37 cellular contexts compared by ENCODE assay signal in genomic region chr14:85590784-85591183, GRCh38.
DNase-seq lines count a peak whose midpoint lies in the region; ATAC-seq, FAIRE-seq and TF ChIP-seq lines count a peak whose summit lies in the region.
"Had no signal": no experiment of that assay in that cellular context is flagged by ENCODE, and none has a peak within 500 bp of the region (broad histone marks: within the 10 kb centered on the region; RNA-seq: fewer than 3 reads in every experiment).

No MANE protein-coding gene starts in this region.

- no peak for TF ChIP-seq CTCF in IMR-90 (conservative IDR thresholded peaks at IDR 0.05; ENCODE audit: low read depth, low read length)
- no peak for TF ChIP-seq CTCF in astrocyte (IDR thresholded peaks at IDR 0.05; ENCODE audit: insufficient read depth, low read depth, low read length)
- no peak for TF ChIP-seq CTCF in fibroblast of pulmonary artery (IDR thresholded peaks at IDR 0.05; ENCODE audit: low read length, missing control alignments)
- no peak for TF ChIP-seq CTCF in suprapubic skin (IDR thresholded peaks at IDR 0.05)

- H2AK5ac ChIP-seq in IMR-90 (ENCODE audit: low read depth, low read length), result no peak overlapping the region

- H3K56ac ChIP-seq in IMR-90 (ENCODE audit: extremely low read depth, insufficient read depth, low read length), result no peak overlapping the region

- H3K9me3 ChIP-seq in IMR-90 (ENCODE audit: control insufficient read depth, insufficient read depth, low read length) (peaks cover 3% of the 10 kb centered on the region), astrocyte (ENCODE audit: insufficient read depth, low read depth, low read length) (peaks cover 3% of the 10 kb centered on the region), suprapubic skin (no peaks in the 10 kb centered on the region)
- H3K9me3 ChIP-seq: thoracic aorta had no signal

- intact Hi-C loops in IMR-90 (cut with micrococcal nuclease), result no loop called here

- H3K79me1 ChIP-seq in IMR-90 (ENCODE audit: low read depth in 1 of 2, low read length in 2 of 2), result peaks cover 0 to 13% of the 10 kb centered on the region in 2 experiments; a peak in 2 of 4 replicates

- H3K18ac ChIP-seq in IMR-90 (ENCODE audit: low read depth, low read length), result no peak overlapping the region

- peak overlapping the region; percentile 25; the same call in 1 of the 2 replicates for H3K4me3 ChIP-seq in ACC112 (ENCODE audit: low read depth, low read length)
- H3K4me3 ChIP-seq in IMR-90 (ENCODE audit: insufficient read depth, low read depth, low read length), result no peak overlapping the region
- no peak overlapping the region for H3K4me3 ChIP-seq in astrocyte (ENCODE audit: insufficient read depth, low read depth, low read length)
- H3K4me3 ChIP-seq in fibroblast of pulmonary artery (replicated peaks; ENCODE audit: low read depth, low read length), result no peak overlapping the region
- H3K4me3 ChIP-seq in suprapubic skin, result no peak overlapping the region
- H3K4me3 ChIP-seq: neural progenitor cell, PC-9, thoracic aorta had no signal

- no peak for TF ChIP-seq EP300 in suprapubic skin (IDR thresholded peaks at IDR 0.05)

- in situ Hi-C loops in IMR-90 (cut with MboI; ENCODE audit: low sequenced_read_pairs), result no loop called here

- H3K4me2 ChIP-seq in IMR-90 (ENCODE audit: low read depth, low read length) (no peak overlapping the region), astrocyte (ENCODE audit: low read length) (no peak overlapping the region)
- H3K4me2 ChIP-seq: neural progenitor cell, PC-9 had no signal

- no peak overlapping the region for H4K91ac ChIP-seq in IMR-90 (ENCODE audit: insufficient read depth, low read depth, low read length)

- H2BK5ac ChIP-seq in IMR-90 (ENCODE audit: low read depth, low read length, poor library complexity, severe bottlenecking), result no peak overlapping the region

- H3K4me3 Mint-ChIP-seq in astrocyte (ENCODE audit: unreplicated experiment), result no peak overlapping the region
- H3K4me3 Mint-ChIP-seq: activated naive CD8-positive, alpha-beta T cell; CD4-positive, CD25-positive, alpha-beta regulatory T cell; neural progenitor cell; stimulated activated naive CD8-positive, alpha-beta T cell treated with anti-CD3 and anti-CD28 coated beads, Interleukin-15, Interleukin-2, amounts not matched to agents 100 ng/mL and 50 ng/mL, for 24 hours had no signal

- H2BK20ac ChIP-seq in IMR-90 (ENCODE audit: low read depth, low read length), result no peak overlapping the region

- no peaks in the 10 kb centered on the region; the same call in none of the 2 replicates for H3K9me1 ChIP-seq in IMR-90 (ENCODE audit: insufficient read depth, low read length)

- H3K14ac ChIP-seq in IMR-90 (replicated peaks; ENCODE audit: low read depth, low read length), result no peak overlapping the region

- H3K36me3 Mint-ChIP-seq in astrocyte (ENCODE audit: low read depth, unreplicated experiment), result peaks cover 16% of the 10 kb centered on the region
- H3K36me3 Mint-ChIP-seq: activated naive CD8-positive, alpha-beta T cell; CD4-positive, CD25-positive, alpha-beta regulatory T cell had no signal

- H3K79me2 ChIP-seq in ACC112 (ENCODE audit: control insufficient read depth, insufficient read depth, low read length, unreplicated experiment) (no peaks in the 10 kb centered on the region), astrocyte (ENCODE audit: insufficient read depth, low read length) (no peaks in the 10 kb centered on the region)

- H4K20me1 ChIP-seq in IMR-90 (ENCODE audit: insufficient read depth, low read length), result no peaks in the 10 kb centered on the region
- H4K20me1 ChIP-seq in astrocyte (ENCODE audit: insufficient read depth, low read length), result no peaks in the 10 kb centered on the region

- no peak overlapping the region for H4K8ac ChIP-seq in IMR-90 (ENCODE audit: low read depth in 2 of 2, low read length in 2 of 2)

- dilution Hi-C loops in IMR-90 (cut with HindIII; ENCODE audit: low sequenced_read_pairs, unreplicated experiment), result no loop called here

- H2AK9ac ChIP-seq in IMR-90 (replicated peaks; ENCODE audit: low read depth, low read length, poor library complexity), result no peak overlapping the region

- CTCF ChIA-PET in IMR-90 (lab: Yijun Ruan, JAX), result no interaction called here

- ATAC-seq in IMR-90 (ENCODE audit: low read depth), result peak; percentile 44; the same call in 1 of the 2 replicates
- no peak for ATAC-seq in GM21360 (IDR thresholded peaks at IDR 0.05; ENCODE audit: unreplicated experiment)
- ATAC-seq: left ventricle myocardium superior, right cardiac atrium had no signal

- no peak overlapping the region for H3K23ac ChIP-seq in IMR-90 (ENCODE audit: low read depth, low read length)

- peaks cover 2% of the 10 kb centered on the region for H3K9me3 Mint-ChIP-seq in astrocyte (ENCODE audit: unreplicated experiment)

- no TSS peak for BruUV-seq in IMR-90 (replicated peaks; lab: Mats Ljungman, UMichigan)

- H3K27me3 ChIP-seq in ACC112 (ENCODE audit: insufficient read depth, low read length) (no peaks in the 10 kb centered on the region), IMR-90 (ENCODE audit: control insufficient read depth, insufficient read depth, low read length) (no peaks in the 10 kb centered on the region), astrocyte (ENCODE audit: insufficient read depth, low read length) (no peaks in the 10 kb centered on the region), suprapubic skin (no peaks in the 10 kb centered on the region)
- H3K27me3 ChIP-seq: neural progenitor cell had no signal

- H3K4me1 ChIP-seq in ACC112 (ENCODE audit: control insufficient read depth, insufficient read depth, low read length, unreplicated experiment) (peaks cover 32% of the 10 kb centered on the region), IMR-90 (ENCODE audit: control insufficient read depth, insufficient read depth, low read length) (no peaks in the 10 kb centered on the region), astrocyte (ENCODE audit: insufficient read depth, low read length) (no peaks in the 10 kb centered on the region), suprapubic skin (peaks cover 2% of the 10 kb centered on the region)
- H3K4me1 ChIP-seq: neural progenitor cell had no signal

- TF ChIP-seq POLR2A in IMR-90 (IDR thresholded peaks at IDR 0.05; ENCODE audit: low read depth, low read length) (no peak), suprapubic skin (IDR thresholded peaks at IDR 0.05) (no peak)

- H3K27ac Mint-ChIP-seq in astrocyte (ENCODE audit: unreplicated experiment), result no peak overlapping the region
- H3K27ac Mint-ChIP-seq: activated naive CD8-positive, alpha-beta T cell; CD4-positive, CD25-positive, alpha-beta regulatory T cell; neural progenitor cell; stimulated activated naive CD8-positive, alpha-beta T cell treated with anti-CD3 and anti-CD28 coated beads, Interleukin-15, Interleukin-2, amounts not matched to agents 100 ng/mL and 50 ng/mL, for 24 hours had no signal

- POLR2A ChIA-PET in IMR-90 (lab: Charles Lee; ENCODE audit: unreplicated experiment), result no interaction called here

- FAIRE-seq in astrocyte (lab: Jason Lieb, UNC), result no peak
- FAIRE-seq: A204.1, islet of Langerhans, urothelium cell line had no signal

- no peak overlapping the region for H2BK120ac ChIP-seq in IMR-90 (ENCODE audit: low read depth, low read length)

- H3K36me3 ChIP-seq in ACC112 (ENCODE audit: insufficient read depth, low read length), result no peaks in the 10 kb centered on the region
- H3K36me3 ChIP-seq in IMR-90 (ENCODE audit: control insufficient read depth, insufficient read depth, low read length), result no peaks in the 10 kb centered on the region; the same call in 1 of the 2 replicates
- H3K36me3 ChIP-seq in astrocyte (ENCODE audit: insufficient read depth, low read length), result no peaks in the 10 kb centered on the region
- H3K36me3 ChIP-seq in suprapubic skin, result peaks cover 4% of the 10 kb centered on the region
- H3K36me3 ChIP-seq: neural progenitor cell, thoracic aorta had no signal

- no peak overlapping the region for H3K9ac ChIP-seq in IMR-90 (ENCODE audit: low read depth, low read length)
- no peak overlapping the region for H3K9ac ChIP-seq in astrocyte (ENCODE audit: low read length)
- H3K9ac ChIP-seq: neural progenitor cell had no signal

- DNase-seq in IMR-90, result peak; percentile 55
- DNase-seq in astrocyte (ENCODE audit: low read depth), result peak; percentile 76
- peak; percentile 48 for DNase-seq in fibroblast of pulmonary artery (ENCODE audit: low read depth)
- no peak for DNase-seq in SIG-M5 treated with dmso at 0.1 percent for 504 hours (lab: John Stamatoyannopoulos, UW; ENCODE audit: unreplicated experiment)
- no peak for DNase-seq in suprapubic skin (ENCODE audit: low spot score in 2 of 2)
- no peak for DNase-seq in SHP77 treated with DMSO at 0.1 percent for 48 hours (lab: John Stamatoyannopoulos, UW)
- DNase-seq: activated CD4-positive, alpha-beta T cell treated with anti-CD3 and anti-CD28 coated beads for 4 hours; activated CD8-positive, alpha-beta memory T cell treated with anti-CD3 and anti-CD28 coated beads for 24 hours; activated effector memory CD4-positive, alpha-beta T cell treated with Interleukin-2 at 50 U/mL for 16 hours; anterior cingulate cortex; Calu3; caudate nucleus; CD4-positive, CD25-positive, alpha-beta regulatory T cell; DMS79 treated with DMSO at 0.1 percent for 48 hours; GOT3; Karpas-422; left ventricle myocardium superior; NCI-H1436 treated with DMSO at 0.1 percent for 48 hours; NCI-H2081 treated with DMSO at 0.1 percent for 48 hours; NCI-H2227 treated with DMSO at 0.1 percent for 48 hours; NCI-H526 treated with DMSO at 0.1 percent for 48 hours; posterior cingulate gyrus; right cardiac atrium; SHP77; stimulated activated CD8-positive, alpha-beta memory T cell treated with anti-CD3 and anti-CD28 coated beads, Interleukin-4, amount 100 ng/mL, for 48 hours had no signal

- no peak for TF ChIP-seq RAD21 in IMR-90 (IDR thresholded peaks at IDR 0.05; ENCODE audit: low read length)

- H4K5ac ChIP-seq in IMR-90 (ENCODE audit: low read depth, low read length), result no peak overlapping the region

- H3K27ac ChIP-seq in ACC112 (ENCODE audit: low read depth, low read length) (no peak overlapping the region; the same call in 1 of the 2 replicates), IMR-90 (ENCODE audit: insufficient read depth, low read length) (no peak overlapping the region), astrocyte (ENCODE audit: low read depth, low read length) (no peak overlapping the region), suprapubic skin (no peak overlapping the region)
- H3K27ac ChIP-seq: HL-60, neural progenitor cell, PC-9, thoracic aorta, VCaP had no signal

- H3K4me1 Mint-ChIP-seq in astrocyte (ENCODE audit: low read depth, unreplicated experiment), result peaks cover 23% of the 10 kb centered on the region
- H3K4me1 Mint-ChIP-seq: CD4-positive, CD25-positive, alpha-beta regulatory T cell; neural progenitor cell had no signal

- no peaks in the 10 kb centered on the region for H3K27me3 Mint-ChIP-seq in astrocyte (ENCODE audit: low read depth, unreplicated experiment)
- H3K27me3 Mint-ChIP-seq: CD4-positive, CD25-positive, alpha-beta regulatory T cell had no signal

- H3K4ac ChIP-seq in IMR-90 (ENCODE audit: low read depth, low read length), result no peak overlapping the region

- no peak overlapping the region for H2BK15ac ChIP-seq in IMR-90 (ENCODE audit: low read depth, low read length)

- H2AFZ ChIP-seq in ACC112 (ENCODE audit: low read length, unreplicated experiment) (no peak overlapping the region), IMR-90 (replicated peaks; ENCODE audit: low read length, poor library complexity) (no peak overlapping the region), astrocyte (ENCODE audit: low read depth, low read length) (no peak overlapping the region)
- H2AFZ ChIP-seq: neural progenitor cell, PC-9 had no signal

Comparison
In these comparisons a context has a peak if more than half of its experiments do, and no peak if none do; other contexts are left out.
1. DNase-seq: peak in IMR-90 (single experiment), astrocyte (single experiment) and fibroblast of pulmonary artery (single experiment); none in SIG-M5 treated with dmso at 0.1 percent for 504 hours (single experiment), suprapubic skin (0 of 2) and SHP77 treated with DMSO at 0.1 percent for 48 hours (single experiment).